In genomic region chr4:6595897-6596537, GRCh38 we compare ENCODE assay signal across 18 cellular contexts. TPM values are rescaled to one million over a fixed set of nuclear protein-coding genes. Genes with fewer than 3 reads are reported as not detected.
A peak's percentile ranks its signal among the peaks of the same experiment; 100 is the strongest.
DNase-seq lines count a peak whose midpoint lies in the region; ATAC-seq and TF ChIP-seq lines count a peak whose summit lies in the region.
"Had no signal": no experiment of that assay in that cellular context is flagged by ENCODE, and none has a peak within 500 bp of the region (broad histone marks: within the 10 kb centered on the region; RNA-seq: fewer than 3 reads in every experiment).

No MANE protein-coding gene starts in this region.

- H3K4me3 Mint-ChIP-seq in MCF 10A (ENCODE audit: unreplicated experiment) = no peak overlapping the region
- H3K4me3 Mint-ChIP-seq in activated T-helper 17 cell treated with anti-CD3 and anti-CD28 coated beads, Interleukin-2, amount 50 U/mL, for 72 hours = no peak overlapping the region

- no peaks in the 10 kb centered on the region for H3K27me3 ChIP-seq in mammary epithelial cell (ENCODE audit: insufficient read depth, low read length)
- peaks cover 0 to 10% (median 10%) of the 10 kb centered on the region in 3 donors for H3K27me3 ChIP-seq in psoas muscle (ENCODE audit: insufficient read depth in 3 of 3, low read length in 2 of 3)
- H3K27me3 ChIP-seq: pancreas, SJCRH30, spleen, suprapubic skin had no signal

- DNase-seq in MCF 10A (ENCODE audit: unreplicated experiment) = peak; percentile 30
- no peak for DNase-seq in mammary epithelial cell
- peak; percentile 27 for DNase-seq in LNCaP clone FGC (ENCODE audit: low read depth)
- DNase-seq in GF-D8 (lab: John Stamatoyannopoulos, UW) = no peak
- DNase-seq in psoas muscle = no peak
- DNase-seq: caudate nucleus, DMS153, NCI-H1436 treated with DMSO at 0.1 percent for 48 hours, NCI-H510A, SJCRH30, spleen had no signal

- BruUV-seq in MCF 10A (replicated peaks; lab: Mats Ljungman, UMichigan) = no TSS peak
- BruUV-seq in mammary epithelial cell (replicated peaks; lab: Mats Ljungman, UMichigan) = no TSS peak

- POLR2A ChIA-PET in MCF 10A (lab: Yijun Ruan, JAX) = no interaction called here

- in situ Hi-C loops in mammary epithelial cell (cut with MboI; ENCODE audit: low sequenced_read_pairs in 2 of 2) = no loop called here

- H3K4me2 ChIP-seq in mammary epithelial cell (ENCODE audit: insufficient read depth, low read depth, low read length) = no peak overlapping the region

- H3K4me1 Mint-ChIP-seq in MCF 10A (ENCODE audit: insufficient read depth, unreplicated experiment) = no peaks in the 10 kb centered on the region
- no peaks in the 10 kb centered on the region for H3K4me1 Mint-ChIP-seq in activated T-helper 17 cell treated with anti-CD3 and anti-CD28 coated beads, Interleukin-2, amount 50 U/mL, for 72 hours

- H3K9ac ChIP-seq in mammary epithelial cell (ENCODE audit: insufficient read depth, low read length) = no peak overlapping the region

- peaks cover 2% of the 10 kb centered on the region for H3K36me3 Mint-ChIP-seq in MCF 10A (ENCODE audit: insufficient read depth, unreplicated experiment)
- H3K36me3 Mint-ChIP-seq in activated T-helper 17 cell treated with anti-CD3 and anti-CD28 coated beads, Interleukin-2, amount 50 U/mL, for 72 hours (ENCODE audit: low read depth) = peaks cover 8% of the 10 kb centered on the region

- no peaks in the 10 kb centered on the region for H3K27me3 Mint-ChIP-seq in MCF 10A (ENCODE audit: insufficient read depth, unreplicated experiment)
- H3K27me3 Mint-ChIP-seq in activated T-helper 17 cell treated with anti-CD3 and anti-CD28 coated beads, Interleukin-2, amount 50 U/mL, for 72 hours = no peaks in the 10 kb centered on the region

- H3K27ac ChIP-seq in mammary epithelial cell (ENCODE audit: insufficient read depth, low read depth, low read length) = no peak overlapping the region
- peak overlapping the region; percentile 50 for H3K27ac ChIP-seq in temporal lobe (ENCODE audit: low read depth, low read length)
- H3K27ac ChIP-seq in psoas muscle = no peak overlapping the region
- H3K27ac ChIP-seq: pancreas, SJCRH30, spleen, suprapubic skin had no signal

- TF ChIP-seq CTCF in MCF 10A (IDR thresholded peaks at IDR 0.05; ENCODE audit: unreplicated experiment) = no peak
- TF ChIP-seq CTCF in mammary epithelial cell (conservative IDR thresholded peaks at IDR 0.05 in 1 of 2, IDR thresholded peaks at IDR 0.05 in 1 of 2; ENCODE audit: extremely low read depth in 1 of 2, insufficient read depth in 1 of 2, low read depth in 1 of 2, low read length in 2 of 2) = no peak
- TF ChIP-seq CTCF in LNCaP clone FGC (IDR thresholded peaks at IDR 0.05; ENCODE audit: control insufficient read depth, extremely low read depth, insufficient read depth) = no peak
- no peak for TF ChIP-seq CTCF in psoas muscle (IDR thresholded peaks at IDR 0.05)

- intact Hi-C loops in MCF 10A (cut with micrococcal nuclease) (no loop called here), mammary epithelial cell (cut with micrococcal nuclease) (no loop called here), psoas muscle (cut with DNase I) (no loop called here)

- H3K27ac Mint-ChIP-seq in MCF 10A (ENCODE audit: low read depth, unreplicated experiment) = no peak overlapping the region
- no peak overlapping the region for H3K27ac Mint-ChIP-seq in activated T-helper 17 cell treated with anti-CD3 and anti-CD28 coated beads, Interleukin-2, amount 50 U/mL, for 72 hours

- 72% methylated on average over 15 of the region's 16 CpGs for WGBS in mammary epithelial cell (ENCODE audit: low coverage, missing lambda C conversion rate)
- 61 to 71% (median 62%) methylated on average over 15 to 16 of the region's 16 CpGs for WGBS in psoas muscle, 3 donors

- H3K9me3 ChIP-seq in mammary epithelial cell (replicated peaks; ENCODE audit: insufficient read depth, low read length) (no peaks in the 10 kb centered on the region), psoas muscle (no peaks in the 10 kb centered on the region)
- H3K9me3 ChIP-seq: pancreas, SJCRH30, spleen, suprapubic skin had no signal

- H3K4me1 ChIP-seq in mammary epithelial cell (ENCODE audit: insufficient read depth, low read length) (no peaks in the 10 kb centered on the region), psoas muscle (no peaks in the 10 kb centered on the region)
- H3K4me1 ChIP-seq: pancreas, SJCRH30, spleen, suprapubic skin had no signal

- dilution Hi-C loops in mammary epithelial cell (cut with HindIII; ENCODE audit: low sequenced_read_pairs) = no loop called here

- peak; percentile 28 for ATAC-seq in activated T-helper 17 cell treated with anti-CD3 and anti-CD28 coated beads, Interleukin-2, amount 50 U/mL, for 72 hours (replicated peaks)
- ATAC-seq in HG03139 (IDR thresholded peaks at IDR 0.05; ENCODE audit: unreplicated experiment) (no peak), psoas muscle (no peak)
- ATAC-seq: HepG2, pancreas had no signal

- H3K36me3 ChIP-seq in mammary epithelial cell (ENCODE audit: insufficient read depth, low read length) (no peaks in the 10 kb centered on the region), psoas muscle (ENCODE audit: insufficient read depth in 1 of 2, low read depth in 1 of 2) (no peaks in the 10 kb centered on the region)
- H3K36me3 ChIP-seq: SJCRH30 had no signal

- H2AFZ ChIP-seq in mammary epithelial cell (ENCODE audit: low read depth, low read length) = no peak overlapping the region

- CTCF ChIA-PET in MCF 10A (lab: Yijun Ruan, JAX) = interaction anchor here (1.0 kb wide), 1 partner anchor 50 kb away, joined by 4 read pairs; no protein-coding TSS in a partner anchor
- CTCF ChIA-PET in mammary epithelial cell (lab: Charles Lee; ENCODE audit: low non-redundant PET) = no interaction called here

- no peaks in the 10 kb centered on the region for H3K79me2 ChIP-seq in mammary epithelial cell (ENCODE audit: insufficient read depth, low read length)

- H4K20me1 ChIP-seq in mammary epithelial cell (ENCODE audit: insufficient read depth, low read length) = no peaks in the 10 kb centered on the region

- H3K4me3 ChIP-seq in mammary epithelial cell (replicated peaks in 1 of 3; ENCODE audit: insufficient read depth in 1 of 3, low read depth in 2 of 3, low read length in 3 of 3) = no peak overlapping the region
- no peak overlapping the region for H3K4me3 ChIP-seq in LNCaP clone FGC (ENCODE audit: low read depth, low read length)
- no peak overlapping the region for H3K4me3 ChIP-seq in psoas muscle
- H3K4me3 ChIP-seq: pancreas, SJCRH30, spleen, suprapubic skin had no signal

- H3K9me3 Mint-ChIP-seq in MCF 10A (ENCODE audit: unreplicated experiment) = no peaks in the 10 kb centered on the region
- H3K9me3 Mint-ChIP-seq in activated T-helper 17 cell treated with anti-CD3 and anti-CD28 coated beads, Interleukin-2, amount 50 U/mL, for 72 hours = no peaks in the 10 kb centered on the region
- H3K9me3 Mint-ChIP-seq: activated naive CD4-positive, alpha-beta T cell treated with anti-CD3 and anti-CD28 coated beads, Interleukin-2, amount 50 U/mL, for 72 hours had no signal

RNA-seq across cellular contexts. Expression of gene MAN2B2, which starts 21.0 kb away (rescaled TPM):
- total RNA-seq in MCF 10A (2022) = 12.5 and 13.9 TPM in 2 replicates
- total RNA-seq in mammary epithelial cell = 10 to 100 TPM; 21.3 to 34.7 TPM
- 14.3 TPM for polyA plus RNA-seq in mammary epithelial cell
- polyA minus RNA-seq in mammary epithelial cell = 10.1 TPM
- 10 to 100 TPM; 19.5 to 20.3 TPM for total RNA-seq in activated T-helper 17 cell treated with anti-CD3 and anti-CD28 coated beads, Interleukin-2, amount 50 U/mL, for 72 hours
- 5.4 TPM for total RNA-seq in temporal lobe
- total RNA-seq in psoas muscle = 1 to 10 TPM; 3.0 to 6.6 (median 3.9) TPM
- 1 to 10 TPM; 1.8 to 3.2 (median 2.7) TPM for polyA plus RNA-seq in psoas muscle

RNA-seq across cellular contexts. Expression of gene MRFAP1, which starts 44.5 kb away (rescaled TPM):
- total RNA-seq in MCF 10A (2022) (387 and 481 TPM in 2 replicates), mammary epithelial cell (100 to 1,000 TPM in 1 of 2 donors, 10 to 100 TPM in 1; 71.2 to 248 TPM), temporal lobe (96.1 TPM), psoas muscle (100 to 1,000 TPM; 216 to 300 (median 250) TPM)
- polyA plus RNA-seq in mammary epithelial cell (169 TPM), psoas muscle (100 to 1,000 TPM; 300 to 539 (median 398) TPM)
- polyA minus RNA-seq in mammary epithelial cell = 109 TPM
- total RNA-seq in activated T-helper 17 cell treated with anti-CD3 and anti-CD28 coated beads, Interleukin-2, amount 50 U/mL, for 72 hours = 10 to 100 TPM; 86.7 to 96.7 TPM

Comparison
In these comparisons a context has a peak if more than half of its experiments do, and no peak if none do; other contexts are left out.
1. DNase-seq: peak in MCF 10A (single experiment) and LNCaP clone FGC (single experiment); none in mammary epithelial cell (single experiment), GF-D8 (single experiment) and psoas muscle (0 of 2).